19 cellular contexts compared by ENCODE assay signal in genomic region chrX:97609938-97610337, GRCh38.
"Had no signal": no experiment of that assay in that cellular context is flagged by ENCODE, and none has a peak within 500 bp of the region (broad histone marks: within the 10 kb centered on the region; RNA-seq: fewer than 3 reads in every experiment).

No MANE protein-coding gene starts in this region.

- H3K4me3 Mint-ChIP-seq: naive thymus-derived CD8-positive, alpha-beta T cell; stimulated activated memory B cell treated with anti-CD40 and anti-IgM and Interleukin-4, amounts not matched to agents 10 μg/mL and 1 μg/mL and 100 μg/mL, for 72 hours; stimulated activated naive CD8-positive, alpha-beta T cell treated with anti-CD3 and anti-CD28 coated beads, Interleukin-15, Interleukin-2, amounts not matched to agents 100 ng/mL and 50 ng/mL, for 24 hours had no signal

- H3K27me3 Mint-ChIP-seq: naive thymus-derived CD8-positive, alpha-beta T cell; stimulated activated memory B cell treated with anti-CD40 and anti-IgM and Interleukin-4, amounts not matched to agents 10 μg/mL and 1 μg/mL and 100 μg/mL, for 72 hours; stimulated activated naive CD8-positive, alpha-beta T cell treated with anti-CD3 and anti-CD28 coated beads, Interleukin-15, Interleukin-2, amounts not matched to agents 100 ng/mL and 50 ng/mL, for 24 hours had no signal

- H3K4me1 Mint-ChIP-seq: naive thymus-derived CD8-positive, alpha-beta T cell; stimulated activated memory B cell treated with anti-CD40 and anti-IgM and Interleukin-4, amounts not matched to agents 10 μg/mL and 1 μg/mL and 100 μg/mL, for 72 hours had no signal

- H3K4me3 ChIP-seq: dorsolateral prefrontal cortex, heart left ventricle, spleen, tibial artery, upper lobe of right lung had no signal

- ATAC-seq: heart left ventricle; naive thymus-derived CD8-positive, alpha-beta T cell; sciatic nerve; stimulated activated memory B cell treated with anti-CD40 and anti-IgM and Interleukin-4, amounts not matched to agents 10 μg/mL and 1 μg/mL and 100 μg/mL, for 72 hours; upper lobe of right lung had no signal

- H3K27ac ChIP-seq: dorsolateral prefrontal cortex, heart left ventricle, neutrophil, spleen, tibial artery, upper lobe of right lung had no signal

- H3K27me3 ChIP-seq: neutrophil, spleen, tibial artery, upper lobe of right lung had no signal

- H3K36me3 ChIP-seq: heart left ventricle, neutrophil, spleen, tibial artery, upper lobe of right lung had no signal

- DNase-seq: cortex of kidney; dorsolateral prefrontal cortex; effector CD8-positive, alpha-beta T cell; foreskin melanocyte; heart left ventricle; hippocampal formation; mesendoderm; naive thymus-derived CD8-positive, alpha-beta T cell; posterior cingulate gyrus; spleen; stimulated activated CD4-positive, alpha-beta T cell treated with anti-CD3 and anti-CD28 coated beads, Interleukin-15, amount 100 ng/mL, for 24 hours; stimulated activated CD4-positive, alpha-beta T cell treated with anti-CD3 and anti-CD28 coated beads, Interleukin-1b, Interleukin-23, amount 100 ng/mL, for 48 hours; stimulated activated CD4-positive, alpha-beta T cell treated with anti-CD3 and anti-CD28 coated beads, Interleukin-4, amount 100 ng/mL, for 24 hours; tibial artery; upper lobe of right lung had no signal

- H3K4me1 ChIP-seq: heart left ventricle, spleen, tibial artery, upper lobe of right lung had no signal

- H3K9me3 Mint-ChIP-seq: naive thymus-derived CD8-positive, alpha-beta T cell; stimulated activated memory B cell treated with anti-CD40 and anti-IgM and Interleukin-4, amounts not matched to agents 10 μg/mL and 1 μg/mL and 100 μg/mL, for 72 hours; stimulated activated naive CD8-positive, alpha-beta T cell treated with anti-CD3 and anti-CD28 coated beads, Interleukin-15, Interleukin-2, amounts not matched to agents 100 ng/mL and 50 ng/mL, for 24 hours had no signal

- H3K9me3 ChIP-seq: heart left ventricle, neutrophil, spleen, tibial artery, upper lobe of right lung had no signal

- H3K27ac Mint-ChIP-seq: naive thymus-derived CD8-positive, alpha-beta T cell; stimulated activated memory B cell treated with anti-CD40 and anti-IgM and Interleukin-4, amounts not matched to agents 10 μg/mL and 1 μg/mL and 100 μg/mL, for 72 hours; stimulated activated naive CD8-positive, alpha-beta T cell treated with anti-CD3 and anti-CD28 coated beads, Interleukin-15, Interleukin-2, amounts not matched to agents 100 ng/mL and 50 ng/mL, for 24 hours had no signal

- H3K36me3 Mint-ChIP-seq: naive thymus-derived CD8-positive, alpha-beta T cell; stimulated activated memory B cell treated with anti-CD40 and anti-IgM and Interleukin-4, amounts not matched to agents 10 μg/mL and 1 μg/mL and 100 μg/mL, for 72 hours had no signal
